Comparison of ENCODE assay signal across 18 cellular contexts in genomic region chr15:72289597-72290325, GRCh38. TPM values are rescaled to one million over a fixed set of nuclear protein-coding genes. Genes with fewer than 3 reads are reported as not detected.
"Had no signal": no experiment of that assay in that cellular context is flagged by ENCODE, and none has a peak within 500 bp of the region (broad histone marks: within the 10 kb centered on the region; RNA-seq: fewer than 3 reads in every experiment).

No MANE protein-coding gene starts in this region.

- H3K4me3 ChIP-seq: heart left ventricle, left lung, lower lobe of right lung, spleen, suprapubic skin, thyroid gland, uterus had no signal

- H3K27ac ChIP-seq: heart left ventricle, left lung, lower lobe of right lung, spleen, suprapubic skin, thyroid gland, uterus had no signal

- H3K4me1 ChIP-seq: heart left ventricle, left lung, lower lobe of right lung, spleen, suprapubic skin, thyroid gland, uterus had no signal

- ATAC-seq: esophagus mucosa; left lung; natural killer cell treated with Interleukin-12 subunit alpha and Interleukin-12 subunit beta and Interleukin-15 and Interleukin-18, amount 100 ng/mL, for 72 hours; sciatic nerve; stimulated activated naive B cell treated with anti-CD40 and anti-IgM and Interleukin-4, amounts not matched to agents 10 μg/mL and 1 μg/mL and 100 μg/mL, for 72 hours had no signal

- H3K36me3 ChIP-seq: left lung, lower lobe of right lung, spleen, thyroid gland, uterus had no signal

- H3K27me3 ChIP-seq: heart left ventricle, left lung, spleen, suprapubic skin, thyroid gland, uterus had no signal

- H3K9me3 ChIP-seq: heart left ventricle, left lung, lower lobe of right lung, spleen, suprapubic skin, thyroid gland, uterus had no signal

- DNase-seq: effector memory CD4-positive, alpha-beta T cell; heart left ventricle; hypothalamus; islet precursor cell; lower lobe of right lung; spleen; stimulated activated CD4-positive, alpha-beta T cell treated with anti-CD3 and anti-CD28 coated beads, Interleukin-15, amount 100 ng/mL, for 24 hours; stimulated activated CD4-positive, alpha-beta T cell treated with anti-CD3 and anti-CD28 coated beads, Interleukin-1b, Interleukin-23, amount 100 ng/mL, for 48 hours; stimulated activated CD4-positive, alpha-beta T cell treated with anti-CD3 and anti-CD28 coated beads, Interleukin-4, amount 100 ng/mL, for 24 hours; stimulated activated naive B cell treated with anti-CD40 and anti-IgM and Interleukin-4, amounts not matched to agents 10 μg/mL and 1 μg/mL and 100 μg/mL, for 72 hours; thyroid gland; uterus had no signal

RNA-seq across cellular contexts. Expression of gene CELF6, which starts 30.2 kb away (rescaled TPM):
- total RNA-seq: esophagus mucosa, pulmonary artery endothelial cell had no signal
